13 cellular contexts compared by ENCODE assay signal in genomic region chr12:52362118-52362726, GRCh38. TPM values are rescaled to one million over a fixed set of nuclear protein-coding genes. Genes with fewer than 3 reads are reported as not detected.
A peak's percentile ranks its signal among the peaks of the same experiment; 100 is the strongest.
DNase-seq lines count a peak whose midpoint lies in the region; TF ChIP-seq lines count a peak whose summit lies in the region.
"Had no signal": no experiment of that assay in that cellular context is flagged by ENCODE, and none has a peak within 500 bp of the region (broad histone marks: within the 10 kb centered on the region; RNA-seq: fewer than 3 reads in every experiment).

No MANE protein-coding gene starts in this region.

- H3K9me3 Mint-ChIP-seq in activated naive CD4-positive, alpha-beta T cell treated with anti-CD3 and anti-CD28 coated beads, Interleukin-2, amount 10 ng/mL, durations not matched to agents 7 days and 5 days, result no peaks in the 10 kb centered on the region
- no peaks in the 10 kb centered on the region for H3K9me3 Mint-ChIP-seq in progenitor cell of endocrine pancreas (ENCODE audit: low read depth)

- H3K4me3 ChIP-seq in LNCaP clone FGC (ENCODE audit: low read depth, low read length), result no peak overlapping the region
- H3K4me3 ChIP-seq in cardiac fibroblast (replicated peaks in 1 of 2; ENCODE audit: low read depth in 2 of 2, low read length in 2 of 2), result no peak overlapping the region
- H3K4me3 ChIP-seq: BLaER1 had no signal

- peaks cover 25% of the 10 kb centered on the region for H3K27me3 Mint-ChIP-seq in activated naive CD4-positive, alpha-beta T cell treated with anti-CD3 and anti-CD28 coated beads, Interleukin-2, amount 10 ng/mL, durations not matched to agents 7 days and 5 days
- H3K27me3 Mint-ChIP-seq in progenitor cell of endocrine pancreas, result peaks cover 64% of the 10 kb centered on the region

- no peaks in the 10 kb centered on the region for H3K36me3 Mint-ChIP-seq in activated naive CD4-positive, alpha-beta T cell treated with anti-CD3 and anti-CD28 coated beads, Interleukin-2, amount 10 ng/mL, durations not matched to agents 7 days and 5 days
- H3K36me3 Mint-ChIP-seq in progenitor cell of endocrine pancreas (ENCODE audit: insufficient read depth), result no peaks in the 10 kb centered on the region

- H3K4me3 Mint-ChIP-seq in activated naive CD4-positive, alpha-beta T cell treated with anti-CD3 and anti-CD28 coated beads, Interleukin-2, amount 10 ng/mL, durations not matched to agents 7 days and 5 days, result no peak overlapping the region
- no peak overlapping the region for H3K4me3 Mint-ChIP-seq in progenitor cell of endocrine pancreas (ENCODE audit: low read depth)

- DNase-seq in activated naive CD4-positive, alpha-beta T cell treated with anti-CD3 and anti-CD28 coated beads, Interleukin-2, amount 10 ng/mL, durations not matched to agents 7 days and 5 days, result peak; percentile 25
- DNase-seq in activated naive CD4-positive, alpha-beta T cell (lab: John Stamatoyannopoulos, UW), result no peak
- DNase-seq in LNCaP clone FGC (ENCODE audit: low read depth) (no peak), cardiac fibroblast (ENCODE audit: low read depth in 2 of 2) (no peak), progenitor cell of endocrine pancreas (ENCODE audit: low spot score, unreplicated experiment) (no peak), epidermal melanocyte (ENCODE audit: insufficient read length, low spot score) (no peak), HPDE6-E6E7 (ENCODE audit: extremely low spot score) (no peak), globus pallidus (ENCODE audit: low spot score) (no peak)
- DNase-seq: NCI-H2107; stimulated activated CD4-positive, alpha-beta T cell treated with anti-CD3 and anti-CD28 coated beads, Interleukin-4, amount 100 ng/mL, for 1 hour had no signal

- 0 out of 2 replicates have a peak, but pooled peaks have one; percentile 14 for TF ChIP-seq CTCF in LNCaP clone FGC (IDR thresholded peaks at IDR 0.05; ENCODE audit: control insufficient read depth, extremely low read depth, insufficient read depth)
- TF ChIP-seq CTCF in cardiac fibroblast (IDR thresholded peaks at IDR 0.05; ENCODE audit: low read depth, low read length), result peak; percentile 28
- peak; percentile 42 for TF ChIP-seq CTCF in progenitor cell of endocrine pancreas (IDR thresholded peaks at IDR 0.05; ENCODE audit: unreplicated experiment)

- peaks cover 12% of the 10 kb centered on the region for H3K4me1 Mint-ChIP-seq in activated naive CD4-positive, alpha-beta T cell treated with anti-CD3 and anti-CD28 coated beads, Interleukin-2, amount 10 ng/mL, durations not matched to agents 7 days and 5 days
- no peaks in the 10 kb centered on the region for H3K4me1 Mint-ChIP-seq in progenitor cell of endocrine pancreas (ENCODE audit: low read depth)

- H3K27ac Mint-ChIP-seq in activated naive CD4-positive, alpha-beta T cell treated with anti-CD3 and anti-CD28 coated beads, Interleukin-2, amount 10 ng/mL, durations not matched to agents 7 days and 5 days, result no peak overlapping the region
- no peak overlapping the region for H3K27ac Mint-ChIP-seq in progenitor cell of endocrine pancreas

- CTCF ChIA-PET in activated naive CD4-positive, alpha-beta T cell treated with anti-CD3 and anti-CD28 coated beads, Interleukin-2, amount 10 ng/mL, durations not matched to agents 7 days and 5 days (lab: Charles Lee), result interaction anchor here (0.5 to 3.0 kb wide), 11 partner anchors 9 to 517 kb away, joined by 3 to 29 read pairs (median 4); no protein-coding TSS in a partner anchor

RNA-seq across cellular contexts. Expression of gene KRT85, which starts 5.1 kb away (rescaled TPM):
- not detected in 2 replicates for total RNA-seq in progenitor cell of endocrine pancreas
- total RNA-seq: glomerular endothelial cell, liver had no signal

RNA-seq across cellular contexts. Expression of gene KRT84, which starts 23.2 kb away (rescaled TPM):
- total RNA-seq in progenitor cell of endocrine pancreas, result not detected in 2 replicates
- total RNA-seq: glomerular endothelial cell, liver had no signal

RNA-seq across cellular contexts. Expression of gene KRT83, which starts 41.0 kb away (rescaled TPM):
- total RNA-seq in progenitor cell of endocrine pancreas, result not detected in 2 replicates
- total RNA-seq: glomerular endothelial cell, liver had no signal

RNA-seq across cellular contexts. Expression of gene KRT82, which starts 43.9 kb away (rescaled TPM):
- total RNA-seq in progenitor cell of endocrine pancreas, result not detected in 2 replicates
- total RNA-seq: glomerular endothelial cell, liver had no signal
